11 cellular contexts compared by ENCODE assay signal in the genomic region with DNA sequence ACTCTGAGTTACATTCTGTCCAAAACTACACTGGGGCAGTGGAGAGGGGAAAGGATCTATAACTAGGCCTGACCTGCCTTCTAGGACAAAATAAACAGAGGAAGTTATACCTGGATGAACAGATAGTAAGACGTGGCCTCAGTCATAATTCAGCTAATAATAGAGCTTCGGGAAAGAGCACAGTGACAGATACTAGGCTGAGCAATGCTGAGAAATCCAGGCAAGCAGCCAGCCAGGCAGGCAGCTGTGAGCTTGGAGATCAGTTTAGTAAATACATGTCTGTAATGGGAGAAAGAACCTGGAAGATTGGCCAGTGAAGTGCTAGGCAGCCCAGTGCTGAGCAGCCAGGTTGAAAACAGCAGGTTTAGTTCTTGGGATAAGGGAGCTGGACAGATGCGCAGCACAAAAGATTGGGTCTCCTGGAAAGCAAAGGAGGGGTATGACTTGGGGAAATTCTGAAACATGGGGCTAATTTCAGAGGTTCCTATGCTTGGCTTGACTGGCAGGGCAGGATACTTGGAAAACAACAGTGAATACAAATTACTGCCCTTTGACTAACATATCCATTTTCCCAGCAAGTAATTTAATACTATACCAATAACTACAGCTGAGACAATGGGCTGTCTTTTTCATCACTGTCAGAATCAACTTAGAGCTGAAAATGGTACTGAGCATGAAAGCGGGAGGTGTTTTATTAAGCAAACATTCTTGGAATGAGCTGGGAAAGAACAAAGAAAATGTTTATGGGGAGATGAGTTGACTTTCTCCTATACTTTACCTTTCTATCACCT.
DNase-seq lines count a peak whose midpoint lies in the region; ATAC-seq lines count a peak whose summit lies in the region.
"Had no signal": no experiment of that assay in that cellular context is flagged by ENCODE, and none has a peak within 500 bp of the region (broad histone marks: within the 10 kb centered on the region; RNA-seq: fewer than 3 reads in every experiment).

No MANE protein-coding gene starts in this region.

- no peak for ATAC-seq in T-helper 17 cell
- ATAC-seq: K562 had no signal

- POLR2A ChIA-PET in activated CD4-positive, alpha-beta T cell treated with anti-CD3 and anti-CD28 coated beads, Interleukin-2, amount 10 ng/mL, durations not matched to agents 7 days and 5 days (lab: Charles Lee): interaction anchor here (0.6 kb wide), 1 partner anchor 1019 kb away, joined by 3 read pairs; no protein-coding TSS in a partner anchor

- no peaks in the 10 kb centered on the region for H3K27me3 Mint-ChIP-seq in activated CD4-positive, alpha-beta T cell treated with anti-CD3 and anti-CD28 coated beads, Interleukin-2, amount 10 ng/mL, durations not matched to agents 7 days and 5 days
- H3K27me3 Mint-ChIP-seq in T-helper 17 cell: no peaks in the 10 kb centered on the region

- peaks cover 11% of the 10 kb centered on the region for H3K9me3 Mint-ChIP-seq in activated CD4-positive, alpha-beta T cell treated with anti-CD3 and anti-CD28 coated beads, Interleukin-2, amount 10 ng/mL, durations not matched to agents 7 days and 5 days

- no peak overlapping the region for H3K4me3 ChIP-seq in mesodermal cell (ENCODE audit: extremely low read depth, insufficient read depth, low read length, poor library complexity, severe bottlenecking)
- H3K4me3 ChIP-seq: K562 had no signal

- H3K4me3 Mint-ChIP-seq in activated CD4-positive, alpha-beta T cell treated with anti-CD3 and anti-CD28 coated beads, Interleukin-2, amount 10 ng/mL, durations not matched to agents 7 days and 5 days: no peak overlapping the region
- H3K4me3 Mint-ChIP-seq in T-helper 17 cell: no peak overlapping the region

- H3K9me3 ChIP-seq in mesodermal cell (ENCODE audit: control insufficient read depth, low read length): no peaks in the 10 kb centered on the region
- no peaks in the 10 kb centered on the region for H3K9me3 ChIP-seq in T-helper 17 cell (ENCODE audit: control insufficient read depth, low read length, poor library complexity, severe bottlenecking)

- H3K36me3 ChIP-seq in mesodermal cell (ENCODE audit: control insufficient read depth, insufficient read depth, low read length): no peaks in the 10 kb centered on the region

- 93 to 94% methylated on average over 3 of the region's 4 CpGs for WGBS in mesodermal cell (ENCODE audit: insufficient coverage in 2 of 2), 2 experiments

- H3K27ac ChIP-seq in mesodermal cell (ENCODE audit: low read depth, low read length, severe bottlenecking): peak overlapping the region; percentile 16

- no peaks in the 10 kb centered on the region for H3K36me3 Mint-ChIP-seq in activated CD4-positive, alpha-beta T cell treated with anti-CD3 and anti-CD28 coated beads, Interleukin-2, amount 10 ng/mL, durations not matched to agents 7 days and 5 days (ENCODE audit: low read depth)
- no peaks in the 10 kb centered on the region for H3K36me3 Mint-ChIP-seq in T-helper 17 cell (ENCODE audit: low read depth)

- H3K4me1 Mint-ChIP-seq in activated CD4-positive, alpha-beta T cell treated with anti-CD3 and anti-CD28 coated beads, Interleukin-2, amount 10 ng/mL, durations not matched to agents 7 days and 5 days: no peaks in the 10 kb centered on the region
- no peaks in the 10 kb centered on the region for H3K4me1 Mint-ChIP-seq in T-helper 17 cell

- no peaks in the 10 kb centered on the region for H3K4me1 ChIP-seq in mesodermal cell (ENCODE audit: control insufficient read depth, insufficient read depth, low read length, poor library complexity, severe bottlenecking)

- no peak overlapping the region for H3K27ac Mint-ChIP-seq in activated CD4-positive, alpha-beta T cell treated with anti-CD3 and anti-CD28 coated beads, Interleukin-2, amount 10 ng/mL, durations not matched to agents 7 days and 5 days
- H3K27ac Mint-ChIP-seq in T-helper 17 cell: no peak overlapping the region

- DNase-seq in Ammon's horn (ENCODE audit: low spot score) (peak; percentile 84), NCI-H2029 treated with DMSO at 0.1 percent for 48 hours (lab: John Stamatoyannopoulos, UW) (peak; percentile 97), cerebellar cortex (ENCODE audit: low spot score) (peak; percentile 63), HPDE6-E6E7 (ENCODE audit: extremely low spot score) (no peak), T-helper 17 cell (no peak), CD1c-positive myeloid dendritic cell (ENCODE audit: extremely low spot score) (no peak)
- no peak for DNase-seq in activated CD4-positive, alpha-beta T cell treated with anti-CD3 and anti-CD28 coated beads, Interleukin-2, amount 10 ng/mL, durations not matched to agents 7 days and 5 days
- DNase-seq: activated effector memory CD4-positive, alpha-beta T cell treated with Interleukin-2 at 50 U/mL for 16 hours; stimulated activated CD4-positive, alpha-beta T cell treated with anti-CD3 and anti-CD28 coated beads, Interleukin-4, amount 100 ng/mL, for 1 hour had no signal

- CTCF ChIA-PET in activated CD4-positive, alpha-beta T cell treated with anti-CD3 and anti-CD28 coated beads, Interleukin-2, amount 10 ng/mL, durations not matched to agents 7 days and 5 days (lab: Charles Lee): no interaction called here

Comparison
In these comparisons a context has a peak if more than half of its experiments do, and no peak if none do; other contexts are left out.
1. DNase-seq: peak in Ammon's horn (single experiment), NCI-H2029 treated with DMSO at 0.1 percent for 48 hours (single experiment) and cerebellar cortex (single experiment); none in HPDE6-E6E7 (single experiment), activated CD4-positive, alpha-beta T cell treated with anti-CD3 and anti-CD28 coated beads, Interleukin-2, amount 10 ng/mL, durations not matched to agents 7 days and 5 days (single experiment), T-helper 17 cell (0 of 3) and CD1c-positive myeloid dendritic cell (single experiment).